ENCODE assay signal across 22 cellular contexts in the genomic region with DNA sequence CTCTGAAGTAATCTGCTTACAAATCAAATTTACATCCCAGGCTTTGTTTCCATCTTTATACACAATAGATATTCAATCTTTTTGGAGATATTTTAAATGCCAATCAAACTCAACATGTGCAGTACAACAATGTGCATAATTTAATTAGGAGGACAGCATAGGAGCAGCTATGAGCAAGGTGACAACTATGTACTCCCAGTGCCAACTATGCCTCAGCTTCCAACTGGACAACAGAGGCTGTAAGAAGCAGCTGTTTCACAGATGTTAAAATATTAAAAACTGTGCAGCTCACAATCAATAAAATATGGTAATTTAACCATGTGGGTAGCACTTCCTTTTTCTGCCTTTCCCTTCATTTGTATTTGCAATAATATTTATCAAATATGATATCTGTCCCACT.
A peak's percentile ranks its signal among the peaks of the same experiment; 100 is the strongest.
DNase-seq lines count a peak whose midpoint lies in the region; ATAC-seq, FAIRE-seq and TF ChIP-seq lines count a peak whose summit lies in the region.
"Had no signal": no experiment of that assay in that cellular context is flagged by ENCODE, and none has a peak within 500 bp of the region (broad histone marks: within the 10 kb centered on the region; RNA-seq: fewer than 3 reads in every experiment).

No MANE protein-coding gene starts in this region.

- H2AFZ ChIP-seq in astrocyte (ENCODE audit: low read depth, low read length): no peak overlapping the region

- H3K27me3 Mint-ChIP-seq in astrocyte (ENCODE audit: low read depth, unreplicated experiment): no peaks in the 10 kb centered on the region
- H3K27me3 Mint-ChIP-seq in Caco-2 (ENCODE audit: insufficient read depth, unreplicated experiment): peaks cover 13% of the 10 kb centered on the region
- H3K27me3 Mint-ChIP-seq: activated CD8-positive, alpha-beta memory T cell treated with anti-CD3 and anti-CD28 coated beads, Interleukin-2, amount 10 ng/mL, durations not matched to agents 7 days and 5 days; activated naive CD8-positive, alpha-beta T cell treated with anti-CD3 and anti-CD28 coated beads for 36 hours; CD4-positive, alpha-beta T cell had no signal

- TF ChIP-seq CTCF in A549 (IDR thresholded peaks at IDR 0.05): no peak
- no peak for TF ChIP-seq CTCF in astrocyte (IDR thresholded peaks at IDR 0.05; ENCODE audit: insufficient read depth, low read depth, low read length)
- TF ChIP-seq CTCF in fibroblast of pulmonary artery (IDR thresholded peaks at IDR 0.05; ENCODE audit: low read length, missing control alignments): no peak
- no peak for TF ChIP-seq CTCF in Caco-2 (IDR thresholded peaks at IDR 0.05; ENCODE audit: insufficient read depth in 1 of 2, low read depth in 1 of 2, low read length in 1 of 2, severe bottlenecking in 1 of 2, unreplicated experiment in 1 of 2)

- H3K4me2 ChIP-seq in A549: no peak overlapping the region
- no peak overlapping the region for H3K4me2 ChIP-seq in astrocyte (ENCODE audit: low read length)

- H3K4me1 Mint-ChIP-seq in astrocyte (ENCODE audit: low read depth, unreplicated experiment) (peaks cover 22% of the 10 kb centered on the region), Caco-2 (ENCODE audit: low read depth, unreplicated experiment) (no peaks in the 10 kb centered on the region)
- H3K4me1 Mint-ChIP-seq: activated CD8-positive, alpha-beta memory T cell treated with anti-CD3 and anti-CD28 coated beads, Interleukin-2, amount 10 ng/mL, durations not matched to agents 7 days and 5 days; activated naive CD8-positive, alpha-beta T cell treated with anti-CD3 and anti-CD28 coated beads for 36 hours; memory B cell had no signal

- H3K27ac Mint-ChIP-seq in astrocyte (ENCODE audit: unreplicated experiment) (no peak overlapping the region), Caco-2 (ENCODE audit: unreplicated experiment) (no peak overlapping the region)
- H3K27ac Mint-ChIP-seq: activated CD8-positive, alpha-beta memory T cell treated with anti-CD3 and anti-CD28 coated beads, Interleukin-2, amount 10 ng/mL, durations not matched to agents 7 days and 5 days; activated naive CD8-positive, alpha-beta T cell treated with anti-CD3 and anti-CD28 coated beads for 36 hours; activated T-helper 1 cell treated with anti-CD3 and anti-CD28 coated beads, Interleukin-12 subunit alpha, Interleukin-12 subunit beta, Interleukin-2, Interleukin-4 antibody, amounts not matched to agents 30 ng/mL and 10 ng/mL and 1 ng/mL, durations not matched to agents 14 hours and 24 hours and 36 hours; CD4-positive, alpha-beta T cell; memory B cell; naive thymus-derived CD4-positive, alpha-beta T cell had no signal

- H3K9ac ChIP-seq in astrocyte (ENCODE audit: low read length): no peak overlapping the region

- no peak for TF ChIP-seq EP300 in A549 (IDR thresholded peaks at IDR 0.05)

- H3K4me3 ChIP-seq in A549 (no peak overlapping the region), astrocyte (ENCODE audit: insufficient read depth, low read depth, low read length) (no peak overlapping the region), fibroblast of pulmonary artery (replicated peaks; ENCODE audit: low read depth, low read length) (no peak overlapping the region), Caco-2 (ENCODE audit: low read depth, low read length) (no peak overlapping the region)
- H3K4me3 ChIP-seq: right lobe of liver, suprapubic skin had no signal

- CTCF ChIA-PET in A549 (lab: Yijun Ruan, JAX) (interaction anchor here (1.3 kb wide), 1 partner anchor 101 kb away, joined by 3 read pairs; no protein-coding TSS in a partner anchor), Caco-2 (lab: Charles Lee) (no interaction called here)

- peaks cover 3% of the 10 kb centered on the region; the same call in 1 of the 3 replicates for H3K9me3 ChIP-seq in A549
- H3K9me3 ChIP-seq in astrocyte (ENCODE audit: insufficient read depth, low read depth, low read length): no peaks in the 10 kb centered on the region
- no peaks in the 10 kb centered on the region; the same call in none of the 2 replicates for H3K9me3 ChIP-seq in Caco-2
- H3K9me3 ChIP-seq: right lobe of liver, suprapubic skin had no signal

- H3K27ac ChIP-seq in A549: no peak overlapping the region
- H3K27ac ChIP-seq in astrocyte (ENCODE audit: low read depth, low read length): no peak overlapping the region
- H3K27ac ChIP-seq: right lobe of liver, suprapubic skin had no signal

- H3K9me3 Mint-ChIP-seq in astrocyte (ENCODE audit: unreplicated experiment): no peaks in the 10 kb centered on the region
- H3K9me3 Mint-ChIP-seq in Caco-2 (ENCODE audit: unreplicated experiment): peaks cover 10% of the 10 kb centered on the region
- H3K9me3 Mint-ChIP-seq: activated naive CD8-positive, alpha-beta T cell treated with anti-CD3 and anti-CD28 coated beads for 36 hours; activated T-helper 1 cell treated with anti-CD3 and anti-CD28 coated beads, Interleukin-12 subunit alpha, Interleukin-12 subunit beta, Interleukin-2, Interleukin-4 antibody, amounts not matched to agents 30 ng/mL and 10 ng/mL and 1 ng/mL, durations not matched to agents 14 hours and 24 hours and 36 hours; CD4-positive, alpha-beta T cell had no signal

- H3K4me3 Mint-ChIP-seq in astrocyte (ENCODE audit: unreplicated experiment) (no peak overlapping the region), Caco-2 (ENCODE audit: unreplicated experiment) (no peak overlapping the region)
- H3K4me3 Mint-ChIP-seq: activated CD8-positive, alpha-beta memory T cell treated with anti-CD3 and anti-CD28 coated beads, Interleukin-2, amount 10 ng/mL, durations not matched to agents 7 days and 5 days; activated naive CD8-positive, alpha-beta T cell treated with anti-CD3 and anti-CD28 coated beads for 36 hours; activated T-helper 1 cell treated with anti-CD3 and anti-CD28 coated beads, Interleukin-12 subunit alpha, Interleukin-12 subunit beta, Interleukin-2, Interleukin-4 antibody, amounts not matched to agents 30 ng/mL and 10 ng/mL and 1 ng/mL, durations not matched to agents 14 hours and 24 hours and 36 hours; CD4-positive, alpha-beta T cell; memory B cell; naive thymus-derived CD4-positive, alpha-beta T cell had no signal

- H3K36me3 Mint-ChIP-seq in astrocyte (ENCODE audit: low read depth, unreplicated experiment) (no peaks in the 10 kb centered on the region), Caco-2 (ENCODE audit: insufficient read depth, unreplicated experiment) (no peaks in the 10 kb centered on the region)
- H3K36me3 Mint-ChIP-seq: activated CD8-positive, alpha-beta memory T cell treated with anti-CD3 and anti-CD28 coated beads, Interleukin-2, amount 10 ng/mL, durations not matched to agents 7 days and 5 days; activated naive CD8-positive, alpha-beta T cell treated with anti-CD3 and anti-CD28 coated beads for 36 hours; memory B cell had no signal

- no peak for ATAC-seq in A549
- ATAC-seq: activated CD8-positive, alpha-beta memory T cell treated with anti-CD3 and anti-CD28 coated beads, Interleukin-2, amount 10 ng/mL, durations not matched to agents 7 days and 5 days; naive thymus-derived CD4-positive, alpha-beta T cell; right lobe of liver had no signal

- TF ChIP-seq RAD21 in A549 (conservative IDR thresholded peaks at IDR 0.05 in 1 of 2, IDR thresholded peaks at IDR 0.05 in 1 of 2): no peak

- intact Hi-C loops in Caco-2 (cut with micrococcal nuclease; ENCODE audit: unreplicated experiment): loop anchor here (5.0 kb wide), 1 partner anchor 208 kb away; no protein-coding TSS in a partner anchor

- FAIRE-seq in A549 (lab: Jason Lieb, UNC): no peak
- FAIRE-seq in astrocyte (lab: Jason Lieb, UNC): no peak
- no peak for FAIRE-seq in frontal cortex (lab: Jason Lieb, UNC)
- FAIRE-seq: endometrium had no signal

- no peaks in the 10 kb centered on the region for H3K79me2 ChIP-seq in astrocyte (ENCODE audit: insufficient read depth, low read length)

- TF ChIP-seq POLR2A in A549 (IDR thresholded peaks at IDR 0.05; ENCODE audit: low read length): no peak

- DNase-seq in A549 (ENCODE audit: low read depth in 1 of 2, low spot score in 1 of 2) (no peak), GM03348 (ENCODE audit: low spot score) (peak; percentile 77), astrocyte (ENCODE audit: low read depth) (peak; percentile 82), fibroblast of pulmonary artery (ENCODE audit: low read depth) (peak; percentile 35), Caco-2 (no peak), activated gamma-delta T cell (lab: John Stamatoyannopoulos, UW) (no peak), frontal cortex (ENCODE audit: low spot score in 2 of 2) (no peak), NOMO-1 treated with DMSO at 0.1 percent for 48 hours (lab: John Stamatoyannopoulos, UW; ENCODE audit: unreplicated experiment) (no peak)
- DNase-seq: activated CD8-positive, alpha-beta memory T cell treated with anti-CD3 and anti-CD28 coated beads, Interleukin-2, amount 10 ng/mL, durations not matched to agents 7 days and 5 days; activated naive CD8-positive, alpha-beta T cell treated with anti-CD3 and anti-CD28 coated beads for 36 hours; CD4-positive, alpha-beta T cell; cortex of kidney; DMS53; kidney glomerular epithelial cell; naive thymus-derived CD4-positive, alpha-beta T cell; NCI-H1417 treated with DMSO at 0.1 percent for 48 hours; NCI-H510A treated with DMSO at 0.1 percent for 48 hours; right lobe of liver had no signal

- H3K4me1 ChIP-seq in A549: peaks cover 16% of the 10 kb centered on the region
- H3K4me1 ChIP-seq in astrocyte (ENCODE audit: insufficient read depth, low read length): peaks cover 10% of the 10 kb centered on the region
- H3K4me1 ChIP-seq in Caco-2: no peaks in the 10 kb centered on the region
- H3K4me1 ChIP-seq: suprapubic skin had no signal

- BruUV-seq in Caco-2 (replicated peaks; lab: Mats Ljungman, UMichigan): no TSS peak

- H3K36me3 ChIP-seq in astrocyte (ENCODE audit: insufficient read depth, low read length): no peaks in the 10 kb centered on the region
- no peaks in the 10 kb centered on the region for H3K36me3 ChIP-seq in Caco-2 (ENCODE audit: control insufficient read depth, insufficient read depth, low read length)
- H3K36me3 ChIP-seq: right lobe of liver, suprapubic skin had no signal

- H3K27me3 ChIP-seq in astrocyte (ENCODE audit: insufficient read depth, low read length) (no peaks in the 10 kb centered on the region), Caco-2 (replicated peaks; ENCODE audit: control insufficient read depth, insufficient read depth, low read length) (no peaks in the 10 kb centered on the region; the same call in 1 of the 2 replicates)
- H3K27me3 ChIP-seq: right lobe of liver, suprapubic skin had no signal

- H4K20me1 ChIP-seq in astrocyte (ENCODE audit: insufficient read depth, low read length): no peaks in the 10 kb centered on the region

- POLR2A ChIA-PET in A549 (lab: Yijun Ruan, JAX): no interaction called here
- POLR2A ChIA-PET in Caco-2 (lab: Charles Lee): no interaction called here

TF ChIP-seq in A549, 52 proteins besides CTCF, POLR2A, EP300 and RAD21:
- TF ChIP-seq MAFK (IDR thresholded peaks at IDR 0.05; ENCODE audit: partially characterized antibody) (peak; percentile 17), HDAC2 (IDR thresholded peaks at IDR 0.05) (no peak)

Comparison
In these comparisons a context has a peak if more than half of its experiments do, and no peak if none do; other contexts are left out.
1. DNase-seq: peak in GM03348 (single experiment), astrocyte (single experiment) and fibroblast of pulmonary artery (single experiment); none in A549 (0 of 2), Caco-2 (0 of 2), activated gamma-delta T cell (single experiment), frontal cortex (0 of 2) and NOMO-1 treated with DMSO at 0.1 percent for 48 hours (single experiment).